9 cellular contexts compared by ENCODE assay signal in the genomic region with DNA sequence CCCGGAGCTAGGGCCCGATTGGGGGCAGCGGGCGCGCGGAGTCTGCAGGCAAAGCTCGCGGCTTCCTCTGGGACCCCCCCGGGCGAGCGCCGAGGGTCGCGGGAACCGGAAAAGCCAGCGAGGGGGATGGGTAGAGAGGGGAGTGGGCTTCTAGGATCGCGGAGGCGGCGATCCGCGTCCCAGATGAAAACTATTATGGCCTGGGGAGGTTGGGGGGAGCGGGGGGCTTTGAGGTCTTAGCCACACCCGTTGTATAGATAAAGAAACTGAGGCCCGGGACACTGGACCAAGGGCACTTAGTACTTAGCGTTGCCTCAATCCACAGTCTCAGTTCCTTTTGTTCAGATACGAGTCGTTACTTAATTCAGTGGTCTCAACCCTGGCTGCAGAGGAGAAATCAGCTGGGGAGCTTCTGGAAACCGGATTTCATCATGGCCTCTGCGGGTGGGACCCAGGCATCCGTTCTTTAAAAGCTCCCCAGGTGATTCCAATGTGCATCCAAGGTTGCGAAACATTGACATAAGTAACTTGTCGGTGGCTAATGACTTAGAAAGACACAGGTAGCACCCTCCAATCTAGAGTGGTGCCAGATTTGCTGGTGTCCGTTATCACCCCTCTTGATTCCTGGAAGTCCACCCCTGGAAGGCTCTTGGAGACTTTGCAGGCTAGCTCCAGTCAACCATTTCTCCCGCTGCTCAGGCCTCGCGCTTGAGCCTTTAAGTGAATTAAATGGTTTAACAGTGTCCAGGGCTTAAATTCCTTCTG.
DNase-seq lines count a peak whose midpoint lies in the region; ATAC-seq and TF ChIP-seq lines count a peak whose summit lies in the region.
"Had no signal": no experiment of that assay in that cellular context is flagged by ENCODE, and none has a peak within 500 bp of the region (broad histone marks: within the 10 kb centered on the region; RNA-seq: fewer than 3 reads in every experiment).

No MANE protein-coding gene starts in this region.

- H3K4me3 Mint-ChIP-seq in naive thymus-derived CD8-positive, alpha-beta T cell, result peak overlapping the region; percentile 43 to 79 (median 60)

- no peak for TF ChIP-seq CTCF in KMS-11 (conservative IDR thresholded peaks at IDR 0.05; ENCODE audit: low read depth, low read length)

- peaks cover 8% of the 10 kb centered on the region; the same call in 1 of the 2 replicates for H3K9me3 ChIP-seq in BLaER1

- peak overlapping the region; percentile 79 for H2AFZ ChIP-seq in KMS-11 (ENCODE audit: low read depth)

- peaks cover 0 to 9% (median 3%) of the 10 kb centered on the region in 4 donors for H3K4me1 Mint-ChIP-seq in naive thymus-derived CD8-positive, alpha-beta T cell

- no peak overlapping the region for H3K27ac Mint-ChIP-seq in naive thymus-derived CD8-positive, alpha-beta T cell

- H3K36me3 ChIP-seq in BLaER1 (no peaks in the 10 kb centered on the region), KMS-11 (ENCODE audit: insufficient read depth) (no peaks in the 10 kb centered on the region)

- ATAC-seq in naive thymus-derived CD8-positive, alpha-beta T cell, result no peak
- ATAC-seq in GM21367 (IDR thresholded peaks at IDR 0.05; ENCODE audit: unreplicated experiment), result no peak
- no peak for ATAC-seq in GM19328 (IDR thresholded peaks at IDR 0.05; ENCODE audit: unreplicated experiment)

- peak overlapping the region; percentile 65 for H3K4me2 ChIP-seq in BLaER1
- peak overlapping the region; percentile 36; the same call in 1 of the 2 replicates for H3K4me2 ChIP-seq in KMS-11

- H3K9me3 Mint-ChIP-seq in naive thymus-derived CD8-positive, alpha-beta T cell, result peaks cover 0 to 2% (median 0%) of the 10 kb centered on the region in 9 donors

- H3K4me3 ChIP-seq in BLaER1 (peak overlapping the region; percentile 71), KMS-11 (IDR thresholded peaks at IDR 0.05; ENCODE audit: insufficient read depth, low read depth, low read length) (no peak overlapping the region)

- peak; percentile 88 for DNase-seq in cerebellar cortex (ENCODE audit: low spot score)
- DNase-seq in naive thymus-derived CD8-positive, alpha-beta T cell, result no peak
- DNase-seq in T1000 (lab: John Stamatoyannopoulos, UW), result no peak
- no peak for DNase-seq in stimulated activated CD4-positive, alpha-beta T cell treated with anti-CD3 and anti-CD28 coated beads, Interleukin-4, amount 100 ng/mL, for 1 hour
- DNase-seq: effector CD8-positive, alpha-beta T cell had no signal

- H3K9ac ChIP-seq in BLaER1, result peak overlapping the region; percentile 74
- peak overlapping the region; percentile 79 for H3K9ac ChIP-seq in KMS-11

- no peaks in the 10 kb centered on the region for H3K79me2 ChIP-seq in KMS-11 (ENCODE audit: insufficient read depth, low read depth)

- peaks cover 93% of the 10 kb centered on the region for H3K27me3 ChIP-seq in BLaER1
- H3K27me3 ChIP-seq in KMS-11 (ENCODE audit: insufficient read depth, low read depth), result no peaks in the 10 kb centered on the region

- H4K20me1 ChIP-seq in BLaER1 (peaks cover 17% of the 10 kb centered on the region; the same call in 1 of the 2 replicates), KMS-11 (ENCODE audit: insufficient read depth) (no peaks in the 10 kb centered on the region)

- H3K4me1 ChIP-seq in BLaER1 (0 out of 2 replicates have a peak, but pooled peaks cover 22% of the 10 kb centered on the region), KMS-11 (ENCODE audit: low read depth, poor library complexity, severe bottlenecking) (no peaks in the 10 kb centered on the region)

- H3K27ac ChIP-seq in BLaER1, result peak overlapping the region; percentile 74
- no peak overlapping the region for H3K27ac ChIP-seq in KMS-11

- POLR2A ChIA-PET in naive thymus-derived CD8-positive, alpha-beta T cell (lab: Charles Lee), result no interaction called here

- peaks cover 8 to 29% (median 10%) of the 10 kb centered on the region in 5 donors for H3K27me3 Mint-ChIP-seq in naive thymus-derived CD8-positive, alpha-beta T cell

- H3K36me3 Mint-ChIP-seq in naive thymus-derived CD8-positive, alpha-beta T cell, result peaks cover 0 to 7% (median 0%) of the 10 kb centered on the region in 3 donors
